In genomic region chr9:6870149-6870548, GRCh38 we compare ENCODE assay signal across 15 cellular contexts.
DNase-seq lines count a peak whose midpoint lies in the region; ATAC-seq and TF ChIP-seq lines count a peak whose summit lies in the region.
"Had no signal": no experiment of that assay in that cellular context is flagged by ENCODE, and none has a peak within 500 bp of the region (broad histone marks: within the 10 kb centered on the region; RNA-seq: fewer than 3 reads in every experiment).

No MANE protein-coding gene starts in this region.

- H3K27ac Mint-ChIP-seq in activated T-cell treated with anti-CD3 and anti-CD28 coated beads, Interleukin-2, amount 50 U/mL, for 72 hours: peak overlapping the region; percentile 14
- peak overlapping the region in 4 of 5 experiments; percentile 2 to 27 (median 10) for H3K27ac Mint-ChIP-seq in brain
- H3K27ac Mint-ChIP-seq in glutamatergic neuron (ENCODE audit: unreplicated experiment): peak overlapping the region; percentile 84
- H3K27ac Mint-ChIP-seq in stimulated activated naive CD8-positive, alpha-beta T cell treated with anti-CD3 and anti-CD28 coated beads, Interleukin-15, amount 100 ng/mL, for 72 hours: peak overlapping the region in 1 of 2 donors; percentile 25
- H3K27ac Mint-ChIP-seq: B cell had no signal

- no peak overlapping the region for H3K4me3 Mint-ChIP-seq in activated T-cell treated with anti-CD3 and anti-CD28 coated beads, Interleukin-2, amount 50 U/mL, for 72 hours
- H3K4me3 Mint-ChIP-seq in brain (no peak overlapping the region), glutamatergic neuron (ENCODE audit: unreplicated experiment) (no peak overlapping the region)
- H3K4me3 Mint-ChIP-seq in stimulated activated naive CD8-positive, alpha-beta T cell treated with anti-CD3 and anti-CD28 coated beads, Interleukin-15, amount 100 ng/mL, for 72 hours: peak overlapping the region; percentile 19 to 27
- H3K4me3 Mint-ChIP-seq: B cell; CD4-positive, CD25-positive, alpha-beta regulatory T cell had no signal

- H3K4me1 Mint-ChIP-seq in activated T-cell treated with anti-CD3 and anti-CD28 coated beads, Interleukin-2, amount 50 U/mL, for 72 hours (ENCODE audit: low read depth): peaks cover 54% of the 10 kb centered on the region
- H3K4me1 Mint-ChIP-seq in brain: peaks cover 27% of the 10 kb centered on the region
- H3K4me1 Mint-ChIP-seq in glutamatergic neuron (ENCODE audit: low read depth, unreplicated experiment): peaks cover 31% of the 10 kb centered on the region
- peaks cover 70% of the 10 kb centered on the region for H3K4me1 Mint-ChIP-seq in stimulated activated naive CD8-positive, alpha-beta T cell treated with anti-CD3 and anti-CD28 coated beads, Interleukin-15, amount 100 ng/mL, for 72 hours

- no peak for DNase-seq in activated T-cell treated with anti-CD3 and anti-CD28 coated beads, Interleukin-2, amount 50 U/mL, for 72 hours
- no peak for DNase-seq in activated T-cell treated with anti-CD3 and anti-CD28 coated beads for 4 hours
- DNase-seq in glutamatergic neuron: no peak
- no peak for DNase-seq in stimulated activated naive CD8-positive, alpha-beta T cell treated with anti-CD3 and anti-CD28 coated beads, Interleukin-15, amount 100 ng/mL, for 72 hours
- no peak for DNase-seq in stimulated activated CD4-positive, alpha-beta T cell treated with anti-CD3 and anti-CD28 coated beads, Interleukin-12 subunit alpha, Interleukin-12 subunit beta, amount 100 ng/mL, for 4 hours
- DNase-seq in NCI-H226: no peak
- DNase-seq: CD4-positive, CD25-positive, alpha-beta regulatory T cell; GM23248; NCI-H187; NK-92 treated with Interleukin-12 subunit alpha and Interleukin-12 subunit beta, amount 100 ng/mL, for 24 hours; RPMI8226; SJCRH30 had no signal

- peaks cover 6 to 19% of the 10 kb centered on the region in 2 donors for H3K36me3 Mint-ChIP-seq in activated T-cell treated with anti-CD3 and anti-CD28 coated beads, Interleukin-2, amount 50 U/mL, for 72 hours (ENCODE audit: insufficient read depth in 2 of 2)
- H3K36me3 Mint-ChIP-seq in brain (peaks cover 24% of the 10 kb centered on the region), glutamatergic neuron (ENCODE audit: unreplicated experiment) (peaks cover 9% of the 10 kb centered on the region)

- no peak for TF ChIP-seq CTCF in brain (conservative IDR thresholded peaks at IDR 0.05)
- no peak for TF ChIP-seq CTCF in glutamatergic neuron (IDR thresholded peaks at IDR 0.05; ENCODE audit: partially characterized antibody, unreplicated experiment)

- ATAC-seq in activated T-cell treated with anti-CD3 and anti-CD28 coated beads, Interleukin-2, amount 50 U/mL, for 72 hours (replicated peaks in 1 of 2): peak in 1 of 2 donors; percentile 33
- peak; percentile 52 for ATAC-seq in stimulated activated naive CD8-positive, alpha-beta T cell treated with anti-CD3 and anti-CD28 coated beads, Interleukin-15, amount 100 ng/mL, for 72 hours
- no peak for ATAC-seq in GM21528 (IDR thresholded peaks at IDR 0.05; ENCODE audit: low FRiP score, unreplicated experiment)

- peaks cover 0 to 3% of the 10 kb centered on the region in 2 donors for H3K9me3 Mint-ChIP-seq in activated T-cell treated with anti-CD3 and anti-CD28 coated beads, Interleukin-2, amount 50 U/mL, for 72 hours
- H3K9me3 Mint-ChIP-seq in brain (peaks cover 11 to 13% (median 12%) of the 10 kb centered on the region in 5 experiments), glutamatergic neuron (ENCODE audit: unreplicated experiment) (peaks cover 12% of the 10 kb centered on the region)
- H3K9me3 Mint-ChIP-seq in stimulated activated naive CD8-positive, alpha-beta T cell treated with anti-CD3 and anti-CD28 coated beads, Interleukin-15, amount 100 ng/mL, for 72 hours: peaks cover 0 to 14% of the 10 kb centered on the region in 2 donors
- H3K9me3 Mint-ChIP-seq: CD4-positive, CD25-positive, alpha-beta regulatory T cell had no signal

- no peaks in the 10 kb centered on the region for H3K27me3 Mint-ChIP-seq in activated T-cell treated with anti-CD3 and anti-CD28 coated beads, Interleukin-2, amount 50 U/mL, for 72 hours (ENCODE audit: low read depth)
- H3K27me3 Mint-ChIP-seq in brain (peaks cover 4% of the 10 kb centered on the region), glutamatergic neuron (ENCODE audit: unreplicated experiment) (peaks cover 5% of the 10 kb centered on the region)
- no peaks in the 10 kb centered on the region for H3K27me3 Mint-ChIP-seq in stimulated activated naive CD8-positive, alpha-beta T cell treated with anti-CD3 and anti-CD28 coated beads, Interleukin-15, amount 100 ng/mL, for 72 hours
- H3K27me3 Mint-ChIP-seq: B cell; CD4-positive, CD25-positive, alpha-beta regulatory T cell had no signal

Comparison
In these comparisons a context has a peak if more than half of its experiments do, and no peak if none do; other contexts are left out.
1. H3K4me3 Mint-ChIP-seq: peak in stimulated activated naive CD8-positive, alpha-beta T cell treated with anti-CD3 and anti-CD28 coated beads, Interleukin-15, amount 100 ng/mL, for 72 hours (2 of 2); none in activated T-cell treated with anti-CD3 and anti-CD28 coated beads, Interleukin-2, amount 50 U/mL, for 72 hours (0 of 2), brain (0 of 5) and glutamatergic neuron (single experiment).